26 cellular contexts compared by ENCODE assay signal in genomic region chr18:79627750-79628294, GRCh38.
"Had no signal": no experiment of that assay in that cellular context is flagged by ENCODE, and none has a peak within 500 bp of the region (broad histone marks: within the 10 kb centered on the region; RNA-seq: fewer than 3 reads in every experiment).

No MANE protein-coding gene starts in this region.

- FAIRE-seq: endometrium, urothelium cell line had no signal

- H3K27me3 Mint-ChIP-seq: activated B cell treated with CpG ODN at 0.5 μM for 24 hours had no signal

- ATAC-seq: activated CD4-positive, alpha-beta T cell treated with anti-CD3 and anti-CD28 coated beads for 36 hours; activated naive CD8-positive, alpha-beta T cell treated with anti-CD3 and anti-CD28 coated beads, Interleukin-2, amount 50 U/mL, for 24 hours; left lung; natural killer cell treated with Interleukin-12 subunit alpha and Interleukin-12 subunit beta and Interleukin-15 and Interleukin-18, amount 100 ng/mL, for 72 hours had no signal

- DNase-seq: activated B cell treated with CpG ODN at 0.5 μM for 24 hours; activated CD4-positive, alpha-beta T cell treated with anti-CD3 and anti-CD28 coated beads for 36 hours; activated CD4-positive, alpha-beta T cell treated with anti-CD3 and anti-CD28 coated beads, Interleukin-2, amount 50 U/mL, for 4 hours; activated CD8-positive, alpha-beta memory T cell treated with anti-CD3 and anti-CD28 coated beads for 24 hours; activated CD8-positive, alpha-beta memory T cell treated with anti-CD3 and anti-CD28 coated beads, Interleukin-2, amount 50 U/mL, for 4 hours; activated naive CD4-positive, alpha-beta T cell treated with anti-CD3 and anti-CD28 coated beads, Interleukin-2, amount 50 U/mL, for 16 hours; activated naive CD8-positive, alpha-beta T cell treated with anti-CD3 and anti-CD28 coated beads, Interleukin-2, amount 50 U/mL, for 24 hours; activated T-cell treated with anti-CD3 and anti-CD28 coated beads, Interleukin-2, amount 50 U/mL, for 48 hours; effector CD4-positive, alpha-beta T cell; erythroblast; foreskin fibroblast; mammary epithelial cell; midbrain; nucleus accumbens; retina; stimulated activated CD4-positive, alpha-beta T cell treated with anti-CD3 and anti-CD28 coated beads, Interleukin-12 subunit alpha, Interleukin-12 subunit beta, amount 100 ng/mL, for 4 hours; stimulated activated CD4-positive, alpha-beta T cell treated with anti-CD3 and anti-CD28 coated beads, Interleukin-4, amount 100 ng/mL, for 4 hours; substantia nigra; T-helper 1 cell; T-helper 9 cell; thyroid gland had no signal

- H3K36me3 ChIP-seq: left lung, thyroid gland had no signal

- H3K9me3 Mint-ChIP-seq: activated B cell treated with CpG ODN at 0.5 μM for 24 hours; activated naive CD8-positive, alpha-beta T cell treated with anti-CD3 and anti-CD28 coated beads, Interleukin-2, amount 50 U/mL, for 24 hours; stimulated activated naive CD8-positive, alpha-beta T cell treated with anti-CD3 and anti-CD28 coated beads, Interleukin-15, Interleukin-2, amounts not matched to agents 100 ng/mL and 50 ng/mL, for 24 hours had no signal

- H3K9me3 ChIP-seq: left lung, thyroid gland had no signal

- H3K4me3 ChIP-seq: left lung, thyroid gland had no signal

- H3K27ac Mint-ChIP-seq: activated CD4-positive, alpha-beta T cell treated with anti-CD3 and anti-CD28 coated beads for 36 hours; activated naive CD8-positive, alpha-beta T cell treated with anti-CD3 and anti-CD28 coated beads, Interleukin-2, amount 50 U/mL, for 24 hours; natural killer cell treated with Interleukin-12 subunit alpha and Interleukin-12 subunit beta and Interleukin-15 and Interleukin-18, amount 100 ng/mL, for 72 hours; stimulated activated naive CD8-positive, alpha-beta T cell treated with anti-CD3 and anti-CD28 coated beads, Interleukin-15, Interleukin-2, amounts not matched to agents 100 ng/mL and 50 ng/mL, for 24 hours had no signal

- H3K36me3 Mint-ChIP-seq: natural killer cell treated with Interleukin-12 subunit alpha and Interleukin-12 subunit beta and Interleukin-15 and Interleukin-18, amount 100 ng/mL, for 72 hours had no signal

- H3K4me3 Mint-ChIP-seq: activated CD4-positive, alpha-beta T cell treated with anti-CD3 and anti-CD28 coated beads for 36 hours; activated naive CD8-positive, alpha-beta T cell treated with anti-CD3 and anti-CD28 coated beads, Interleukin-2, amount 50 U/mL, for 24 hours; natural killer cell treated with Interleukin-12 subunit alpha and Interleukin-12 subunit beta and Interleukin-15 and Interleukin-18, amount 100 ng/mL, for 72 hours; stimulated activated naive CD8-positive, alpha-beta T cell treated with anti-CD3 and anti-CD28 coated beads, Interleukin-15, Interleukin-2, amounts not matched to agents 100 ng/mL and 50 ng/mL, for 24 hours had no signal

- H3K27me3 ChIP-seq: thyroid gland had no signal

- H3K27ac ChIP-seq: left lung, thyroid gland had no signal
